Comparison of ENCODE assay signal across 2 cellular contexts in genomic region chr12:92506891-92507290, GRCh38.
TF ChIP-seq lines count a peak whose summit lies in the region.

No MANE protein-coding gene starts in this region.

TF ChIP-seq in liver, 16 proteins besides CTCF, POLR2A, EP300 and RAD21 (continued from another document):
- no peak for TF ChIP-seq MAX (IDR thresholded peaks at IDR 0.05)
- TF ChIP-seq NR2F2 (IDR thresholded peaks at IDR 0.05): no peak
- no peak for TF ChIP-seq JUND (IDR thresholded peaks at IDR 0.05)
- no peak for TF ChIP-seq SP1 (IDR thresholded peaks at IDR 0.05)
- no peak for TF ChIP-seq HNF4G (IDR thresholded peaks at IDR 0.05)
- TF ChIP-seq ATF3 (IDR thresholded peaks at IDR 0.05): no peak
- no peak for TF ChIP-seq RXRA (IDR thresholded peaks at IDR 0.05)
- TF ChIP-seq HNF4A (conservative IDR thresholded peaks at IDR 0.05): no peak
- TF ChIP-seq REST (IDR thresholded peaks at IDR 0.05): no peak

TF ChIP-seq in HepG2, 621 proteins besides CTCF, POLR2A, EP300 and RAD21 (continued from another document):
- no peak for TF ChIP-seq PRDM4 (CRISPR knock-in tag; IDR thresholded peaks at IDR 0.05; ENCODE audit: borderline replicate concordance)
- no peak for TF ChIP-seq ZNF672 (CRISPR knock-in tag; IDR thresholded peaks at IDR 0.05)
- TF ChIP-seq ZNF589 (CRISPR knock-in tag; conservative IDR thresholded peaks at IDR 0.05): no peak
